In genomic region chr18:69000366-69000765, GRCh38 we compare ENCODE assay signal across 22 cellular contexts.
A peak's percentile ranks its signal among the peaks of the same experiment; 100 is the strongest.
DNase-seq lines count a peak whose midpoint lies in the region; ATAC-seq and TF ChIP-seq lines count a peak whose summit lies in the region.
"Had no signal": no experiment of that assay in that cellular context is flagged by ENCODE, and none has a peak within 500 bp of the region (broad histone marks: within the 10 kb centered on the region; RNA-seq: fewer than 3 reads in every experiment).

No MANE protein-coding gene starts in this region.

- DNase-seq in MCF 10A (ENCODE audit: unreplicated experiment) = peak; percentile 43
- DNase-seq in mammary epithelial cell = no peak
- peak; percentile 18 for DNase-seq in amniotic epithelial cell (ENCODE audit: low read depth)
- DNase-seq in fibroblast of pulmonary artery (ENCODE audit: low read depth) = peak; percentile 50
- no peak for DNase-seq in prostate gland (ENCODE audit: low spot score)
- DNase-seq in D341Med (ENCODE audit: low spot score) = no peak
- DNase-seq: 8988T; Caco-2; CD4-positive, alpha-beta memory T cell; GDM1; Kasumi-1; MM.1S; NCI-H1092 treated with DMSO at 0.1 percent for 48 hours; NCI-H1436 treated with DMSO at 0.1 percent for 48 hours; NCI-H2029; NCI-H2227 treated with DMSO at 0.1 percent for 48 hours; NCI-H510A treated with DMSO at 0.1 percent for 48 hours; NCI-H748 treated with DMSO at 0.1 percent for 48 hours had no signal

- POLR2A ChIA-PET in MCF 10A (lab: Yijun Ruan, JAX) = no interaction called here

- no peaks in the 10 kb centered on the region for H3K27me3 ChIP-seq in mammary epithelial cell (ENCODE audit: insufficient read depth, low read length)
- H3K27me3 ChIP-seq in prostate gland (replicated peaks; ENCODE audit: insufficient read depth) = no peaks in the 10 kb centered on the region
- H3K27me3 ChIP-seq: BLaER1 treated with 17β-estradiol and CSF1 and Interleukin-3, amounts not matched to agents 10 nM and 100 nM; SJSA1 had no signal

- in situ Hi-C loops in mammary epithelial cell (cut with MboI; ENCODE audit: low sequenced_read_pairs in 2 of 2) = no loop called here

- H3K4me1 Mint-ChIP-seq in MCF 10A (ENCODE audit: insufficient read depth, unreplicated experiment) = no peaks in the 10 kb centered on the region
- H3K4me1 Mint-ChIP-seq: CD4-positive, alpha-beta memory T cell had no signal

- H3K27me3 Mint-ChIP-seq in MCF 10A (ENCODE audit: insufficient read depth, unreplicated experiment) = peaks cover 51% of the 10 kb centered on the region
- H3K27me3 Mint-ChIP-seq: CD4-positive, alpha-beta memory T cell had no signal

- H3K27ac Mint-ChIP-seq in MCF 10A (ENCODE audit: low read depth, unreplicated experiment) = no peak overlapping the region
- H3K27ac Mint-ChIP-seq: CD4-positive, alpha-beta memory T cell had no signal

- H4K20me1 ChIP-seq in mammary epithelial cell (ENCODE audit: insufficient read depth, low read length) = no peaks in the 10 kb centered on the region
- H4K20me1 ChIP-seq: BLaER1 treated with 17β-estradiol and CSF1 and Interleukin-3, amounts not matched to agents 10 nM and 100 nM had no signal

- H3K9ac ChIP-seq in mammary epithelial cell (ENCODE audit: insufficient read depth, low read length) = no peak overlapping the region
- H3K9ac ChIP-seq: BLaER1 treated with 17β-estradiol and CSF1 and Interleukin-3, amounts not matched to agents 10 nM and 100 nM had no signal

- no peak for ATAC-seq in HG03175 (IDR thresholded peaks at IDR 0.05; ENCODE audit: unreplicated experiment)
- ATAC-seq: Right ventricle myocardium inferior had no signal

- H3K9me3 ChIP-seq in mammary epithelial cell (replicated peaks; ENCODE audit: insufficient read depth, low read length) (no peaks in the 10 kb centered on the region), prostate gland (no peaks in the 10 kb centered on the region)
- H3K9me3 ChIP-seq: Caco-2, SJSA1 had no signal

- H3K4me3 ChIP-seq in mammary epithelial cell (replicated peaks in 1 of 3; ENCODE audit: insufficient read depth in 1 of 3, low read depth in 2 of 3, low read length in 3 of 3) = no peak overlapping the region
- H3K4me3 ChIP-seq in fibroblast of pulmonary artery (replicated peaks; ENCODE audit: low read depth, low read length) = no peak overlapping the region
- H3K4me3 ChIP-seq in prostate gland = no peak overlapping the region
- H3K4me3 ChIP-seq: BLaER1 treated with 17β-estradiol and CSF1 and Interleukin-3, amounts not matched to agents 10 nM and 100 nM; SJSA1 had no signal

- intact Hi-C loops in MCF 10A (cut with micrococcal nuclease) (no loop called here), mammary epithelial cell (cut with micrococcal nuclease) (no loop called here), prostate gland (cut with DNase I) (no loop called here)

- dilution Hi-C loops in mammary epithelial cell (cut with HindIII; ENCODE audit: low sequenced_read_pairs) = no loop called here

- H3K36me3 ChIP-seq in mammary epithelial cell (ENCODE audit: insufficient read depth, low read length) (no peaks in the 10 kb centered on the region), prostate gland (no peaks in the 10 kb centered on the region)
- H3K36me3 ChIP-seq: BLaER1 treated with 17β-estradiol and CSF1 and Interleukin-3, amounts not matched to agents 10 nM and 100 nM; SJSA1 had no signal

- CTCF ChIA-PET in MCF 10A (lab: Yijun Ruan, JAX) (no interaction called here), mammary epithelial cell (lab: Charles Lee; ENCODE audit: low non-redundant PET) (no interaction called here)

- H3K9me3 Mint-ChIP-seq in MCF 10A (ENCODE audit: unreplicated experiment) = no peaks in the 10 kb centered on the region

- no peak for TF ChIP-seq POLR2A in prostate gland (IDR thresholded peaks at IDR 0.05)

- no peak overlapping the region for H2AFZ ChIP-seq in mammary epithelial cell (ENCODE audit: low read depth, low read length)

- no peak for TF ChIP-seq CTCF in MCF 10A (IDR thresholded peaks at IDR 0.05; ENCODE audit: unreplicated experiment)
- no peak for TF ChIP-seq CTCF in mammary epithelial cell (conservative IDR thresholded peaks at IDR 0.05 in 1 of 2, IDR thresholded peaks at IDR 0.05 in 1 of 2; ENCODE audit: extremely low read depth in 1 of 2, insufficient read depth in 1 of 2, low read depth in 1 of 2, low read length in 2 of 2)
- TF ChIP-seq CTCF in fibroblast of pulmonary artery (IDR thresholded peaks at IDR 0.05; ENCODE audit: low read length, missing control alignments) = no peak
- no peak for TF ChIP-seq CTCF in prostate gland (IDR thresholded peaks at IDR 0.05)

- no peak overlapping the region for H3K4me3 Mint-ChIP-seq in MCF 10A (ENCODE audit: unreplicated experiment)
- H3K4me3 Mint-ChIP-seq: CD4-positive, alpha-beta memory T cell had no signal

- H3K27ac ChIP-seq in mammary epithelial cell (ENCODE audit: insufficient read depth, low read depth, low read length) (no peak overlapping the region), prostate gland (no peak overlapping the region)
- H3K27ac ChIP-seq: BLaER1 treated with 17β-estradiol and CSF1 and Interleukin-3, amounts not matched to agents 10 nM and 100 nM; SJSA1 had no signal

- H3K4me1 ChIP-seq in mammary epithelial cell (ENCODE audit: insufficient read depth, low read length) (no peaks in the 10 kb centered on the region), prostate gland (replicated peaks) (no peaks in the 10 kb centered on the region)
- H3K4me1 ChIP-seq: BLaER1 treated with 17β-estradiol and CSF1 and Interleukin-3, amounts not matched to agents 10 nM and 100 nM; Caco-2; SJSA1 had no signal

- H3K79me2 ChIP-seq in mammary epithelial cell (ENCODE audit: insufficient read depth, low read length) = no peaks in the 10 kb centered on the region

- BruUV-seq in MCF 10A (replicated peaks; lab: Mats Ljungman, UMichigan) (no TSS peak), mammary epithelial cell (replicated peaks; lab: Mats Ljungman, UMichigan) (no TSS peak)

- H3K4me2 ChIP-seq in mammary epithelial cell (ENCODE audit: insufficient read depth, low read depth, low read length) = no peak overlapping the region
- H3K4me2 ChIP-seq: BLaER1 treated with 17β-estradiol and CSF1 and Interleukin-3, amounts not matched to agents 10 nM and 100 nM had no signal

- no peaks in the 10 kb centered on the region for H3K36me3 Mint-ChIP-seq in MCF 10A (ENCODE audit: insufficient read depth, unreplicated experiment)
- H3K36me3 Mint-ChIP-seq: CD4-positive, alpha-beta memory T cell had no signal

- WGBS in mammary epithelial cell (ENCODE audit: low coverage, missing lambda C conversion rate) = 85% methylated on average over 1 of the region's 1 CpG
- 91% methylated on average over 1 of the region's 1 CpG for WGBS in prostate gland

Comparison
In these comparisons a context has a peak if more than half of its experiments do, and no peak if none do; other contexts are left out.
1. DNase-seq: peak in MCF 10A (single experiment), amniotic epithelial cell (single experiment) and fibroblast of pulmonary artery (single experiment); none in mammary epithelial cell (single experiment), prostate gland (single experiment) and D341Med (single experiment).